Comparison of ENCODE assay signal across 19 cellular contexts in genomic region chr6:141846639-141847038, GRCh38.
"Had no signal": no experiment of that assay in that cellular context is flagged by ENCODE, and none has a peak within 500 bp of the region (broad histone marks: within the 10 kb centered on the region; RNA-seq: fewer than 3 reads in every experiment).

No MANE protein-coding gene starts in this region.

- H3K27me3 Mint-ChIP-seq: activated naive CD4-positive, alpha-beta T cell treated with anti-CD3 and anti-CD28 coated beads, Interleukin-2, amount 50 U/mL, for 24 hours; activated naive CD8-positive, alpha-beta T cell treated with anti-CD3 and anti-CD28 coated beads, Interleukin-2, amount 50 U/mL, for 24 hours; dendritic cell treated with granulocyte-macrophage colony-stimulating factor and Interleukin-4, amounts not matched to agents 40 ng/mL and 50 ng/mL, for 4 days; stimulated activated naive B cell treated with anti-CD40 and anti-IgM and Interleukin-4, amounts not matched to agents 10 μg/mL and 1 μg/mL and 100 μg/mL, for 72 hours had no signal

- H3K9me3 Mint-ChIP-seq: activated naive CD4-positive, alpha-beta T cell treated with anti-CD3 and anti-CD28 coated beads, Interleukin-2, amount 50 U/mL, for 24 hours; activated naive CD8-positive, alpha-beta T cell treated with anti-CD3 and anti-CD28 coated beads, Interleukin-2, amount 50 U/mL, for 24 hours; activated T-helper 2 cell treated with anti-CD3 and anti-CD28 coated beads, Interferon-gamma antibody, Interleukin-2, Interleukin-4, amounts not matched to agents 10 μg/mL and 5 μg/mL and 100 μg/mL, durations not matched to agents 14 hours and 24 hours and 36 hours; dendritic cell treated with granulocyte-macrophage colony-stimulating factor and Interleukin-4, amounts not matched to agents 40 ng/mL and 50 ng/mL, for 4 days had no signal

- H3K36me3 Mint-ChIP-seq: activated naive CD4-positive, alpha-beta T cell treated with anti-CD3 and anti-CD28 coated beads, Interleukin-2, amount 50 U/mL, for 24 hours; stimulated activated naive B cell treated with anti-CD40 and anti-IgM and Interleukin-4, amounts not matched to agents 10 μg/mL and 1 μg/mL and 100 μg/mL, for 72 hours had no signal

- H3K4me1 Mint-ChIP-seq: stimulated activated naive B cell treated with anti-CD40 and anti-IgM and Interleukin-4, amounts not matched to agents 10 μg/mL and 1 μg/mL and 100 μg/mL, for 72 hours had no signal

- ATAC-seq: activated naive CD8-positive, alpha-beta T cell treated with anti-CD3 and anti-CD28 coated beads, Interleukin-2, amount 50 U/mL, for 24 hours; left ventricle myocardium superior; mucosa of descending colon; stimulated activated naive B cell treated with anti-CD40 and anti-IgM and Interleukin-4, amounts not matched to agents 10 μg/mL and 1 μg/mL and 100 μg/mL, for 72 hours had no signal

- H3K4me3 Mint-ChIP-seq: activated naive CD4-positive, alpha-beta T cell treated with anti-CD3 and anti-CD28 coated beads, Interleukin-2, amount 50 U/mL, for 24 hours; activated naive CD8-positive, alpha-beta T cell treated with anti-CD3 and anti-CD28 coated beads, Interleukin-2, amount 50 U/mL, for 24 hours; dendritic cell treated with granulocyte-macrophage colony-stimulating factor and Interleukin-4, amounts not matched to agents 40 ng/mL and 50 ng/mL, for 4 days; stimulated activated naive B cell treated with anti-CD40 and anti-IgM and Interleukin-4, amounts not matched to agents 10 μg/mL and 1 μg/mL and 100 μg/mL, for 72 hours had no signal

- DNase-seq: activated CD4-positive, alpha-beta T cell treated with anti-CD3 and anti-CD28 coated beads for 48 hours; activated naive CD8-positive, alpha-beta T cell treated with anti-CD3 and anti-CD28 coated beads, Interleukin-2, amount 50 U/mL, for 24 hours; activated T-cell treated with anti-CD3 and anti-CD28 coated beads, Interleukin-2, amount 50 U/mL, for 1 hour; amygdala; caudate nucleus; islet precursor cell; left ventricle myocardium superior; mucosa of descending colon; ovary; stimulated activated CD4-positive, alpha-beta T cell treated with anti-CD3 and anti-CD28 coated beads, Interleukin-15, amount 100 ng/mL, for 24 hours; stimulated activated CD4-positive, alpha-beta T cell treated with anti-CD3 and anti-CD28 coated beads, Interleukin-2, amount 100 ng/mL, for 24 hours; stimulated activated naive B cell treated with anti-CD40 and anti-IgM and Interleukin-4, amounts not matched to agents 10 μg/mL and 1 μg/mL and 100 μg/mL, for 72 hours; stomach; T-helper 9 cell; thyroid gland; upper lobe of left lung had no signal

- H3K27ac Mint-ChIP-seq: activated naive CD4-positive, alpha-beta T cell treated with anti-CD3 and anti-CD28 coated beads, Interleukin-2, amount 50 U/mL, for 24 hours; activated naive CD8-positive, alpha-beta T cell treated with anti-CD3 and anti-CD28 coated beads, Interleukin-2, amount 50 U/mL, for 24 hours; activated T-helper 2 cell treated with anti-CD3 and anti-CD28 coated beads, Interferon-gamma antibody, Interleukin-2, Interleukin-4, amounts not matched to agents 10 μg/mL and 5 μg/mL and 100 μg/mL, durations not matched to agents 14 hours and 24 hours and 36 hours; dendritic cell treated with granulocyte-macrophage colony-stimulating factor and Interleukin-4, amounts not matched to agents 40 ng/mL and 50 ng/mL, for 4 days; stimulated activated naive B cell treated with anti-CD40 and anti-IgM and Interleukin-4, amounts not matched to agents 10 μg/mL and 1 μg/mL and 100 μg/mL, for 72 hours had no signal
